ENCODE assay signal across 1 cellular context in the genomic region with DNA sequence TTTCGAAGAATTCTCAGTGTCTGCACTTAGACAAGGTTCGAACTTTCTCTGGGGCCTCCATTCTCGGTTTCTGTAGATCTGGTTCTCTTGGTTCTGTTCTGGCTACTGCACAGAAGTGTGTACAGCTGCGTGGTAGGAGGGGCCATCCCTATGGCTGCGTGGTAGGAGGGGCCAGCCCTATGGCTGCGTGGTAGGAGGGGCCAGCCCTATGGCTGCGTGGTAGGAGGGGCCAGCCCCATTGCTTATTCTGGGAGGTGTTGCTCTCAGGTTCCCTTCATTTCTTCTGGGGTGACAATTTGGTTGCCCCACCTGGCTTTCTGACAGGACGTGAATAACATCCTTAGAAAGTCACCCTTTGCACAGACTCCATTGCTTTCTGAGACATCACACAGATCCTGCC.
TF ChIP-seq lines count a peak whose summit lies in the region.

No MANE protein-coding gene starts in this region.

TF ChIP-seq in H1, 55 proteins besides CTCF, POLR2A, EP300 and RAD21 (continued from another document):
- TF ChIP-seq POLR2AphosphoS5 (IDR thresholded peaks at IDR 0.05; ENCODE audit: low read depth, low read length), result no peak
- TF ChIP-seq HDAC6 (IDR thresholded peaks at IDR 0.05; ENCODE audit: low read depth, low read length), result no peak
